In genomic region chr18:456361-456821, GRCh38 we compare ENCODE assay signal across 12 cellular contexts. TPM values are rescaled to one million over a fixed set of nuclear protein-coding genes. Genes with fewer than 3 reads are reported as not detected.
DNase-seq lines count a peak whose midpoint lies in the region; ATAC-seq and TF ChIP-seq lines count a peak whose summit lies in the region.
"Had no signal": no experiment of that assay in that cellular context is flagged by ENCODE, and none has a peak within 500 bp of the region (broad histone marks: within the 10 kb centered on the region; RNA-seq: fewer than 3 reads in every experiment).

No MANE protein-coding gene starts in this region.

- in situ Hi-C loops in transverse colon (cut with MboI; ENCODE audit: low pct_ligation_motif_present in 1 of 4, low pct_unique_long_range_greater_than_20kb in 1 of 4, low sequenced_read_pairs in 3 of 4), result no loop called here

- peak overlapping the region; percentile 61 for H3K27ac Mint-ChIP-seq in neural progenitor cell
- H3K27ac Mint-ChIP-seq in naive thymus-derived CD4-positive, alpha-beta T cell, result no peak overlapping the region
- H3K27ac Mint-ChIP-seq: activated naive CD4-positive, alpha-beta T cell treated with anti-CD3 and anti-CD28 coated beads, Interleukin-2, amount 10 ng/mL, durations not matched to agents 7 days and 5 days had no signal

- peaks cover under 1% of the 10 kb centered on the region for H3K9me3 ChIP-seq in WERI-Rb-1 (ENCODE audit: severe bottlenecking)
- H3K9me3 ChIP-seq in gastroesophageal sphincter, result peaks cover 0 to 10% (median 0%) of the 10 kb centered on the region in 3 donors
- no peaks in the 10 kb centered on the region for H3K9me3 ChIP-seq in neural progenitor cell (ENCODE audit: low read depth)
- H3K9me3 ChIP-seq in transverse colon, result no peaks in the 10 kb centered on the region
- H3K9me3 ChIP-seq in naive thymus-derived CD4-positive, alpha-beta T cell (ENCODE audit: control insufficient read depth in 2 of 3, low read length in 3 of 3), result peaks cover 0 to 11% (median 0%) of the 10 kb centered on the region in 3 experiments
- H3K9me3 ChIP-seq: right lobe of liver, SK-N-SH had no signal

- no peak overlapping the region for H3K4me2 ChIP-seq in neural progenitor cell
- H3K4me2 ChIP-seq: SK-N-SH had no signal

- H3F3A ChIP-seq in neural progenitor cell (ENCODE audit: low read depth), result no peaks in the 10 kb centered on the region

- intact Hi-C loops in transverse colon (cut with DNase I; ENCODE audit: low total_unique reads), result no loop called here
- intact Hi-C loops in naive thymus-derived CD4-positive, alpha-beta T cell (cut with micrococcal nuclease), result no loop called here

- H3K36me3 Mint-ChIP-seq in neural progenitor cell, result peaks cover 6% of the 10 kb centered on the region
- H3K36me3 Mint-ChIP-seq in naive thymus-derived CD4-positive, alpha-beta T cell, result no peaks in the 10 kb centered on the region
- H3K36me3 Mint-ChIP-seq: activated naive CD4-positive, alpha-beta T cell treated with anti-CD3 and anti-CD28 coated beads, Interleukin-2, amount 10 ng/mL, durations not matched to agents 7 days and 5 days had no signal

- no peak overlapping the region for H3K4me3 Mint-ChIP-seq in neural progenitor cell
- no peak overlapping the region for H3K4me3 Mint-ChIP-seq in naive thymus-derived CD4-positive, alpha-beta T cell
- H3K4me3 Mint-ChIP-seq: activated naive CD4-positive, alpha-beta T cell treated with anti-CD3 and anti-CD28 coated beads, Interleukin-2, amount 10 ng/mL, durations not matched to agents 7 days and 5 days had no signal

- POLR2A ChIA-PET in naive thymus-derived CD4-positive, alpha-beta T cell (lab: Charles Lee), result no interaction called here

- ATAC-seq in gastroesophageal sphincter, result peak; percentile 74
- ATAC-seq in naive thymus-derived CD4-positive, alpha-beta T cell, result no peak

- WGBS in gastroesophageal sphincter (ENCODE audit: low coverage in 1 of 2), 2 donors, result 0 to 47% methylated on average over 1 to 14 of the region's 15 CpGs
- 67 to 73% methylated on average over 6 to 15 of the region's 15 CpGs for WGBS in transverse colon (ENCODE audit: low coverage in 1 of 2), 2 donors

- H2AFZ ChIP-seq in neural progenitor cell (replicated peaks), result peak overlapping the region; percentile 30

- no peaks in the 10 kb centered on the region for H4K20me1 ChIP-seq in neural progenitor cell (ENCODE audit: low read depth)

- peaks cover 24% of the 10 kb centered on the region for H3K4me1 Mint-ChIP-seq in neural progenitor cell
- no peaks in the 10 kb centered on the region for H3K4me1 Mint-ChIP-seq in naive thymus-derived CD4-positive, alpha-beta T cell
- H3K4me1 Mint-ChIP-seq: activated naive CD4-positive, alpha-beta T cell treated with anti-CD3 and anti-CD28 coated beads, Interleukin-2, amount 10 ng/mL, durations not matched to agents 7 days and 5 days had no signal

- CTCF ChIA-PET in naive thymus-derived CD4-positive, alpha-beta T cell (lab: Charles Lee), result no interaction called here

- TF ChIP-seq EP300 in gastroesophageal sphincter (IDR thresholded peaks at IDR 0.05) (no peak), transverse colon (IDR thresholded peaks at IDR 0.05; ENCODE audit: low read depth) (no peak)

- no peak overlapping the region for H3K9ac ChIP-seq in neural progenitor cell
- H3K9ac ChIP-seq: SK-N-SH had no signal

- H3K79me2 ChIP-seq in neural progenitor cell (ENCODE audit: low read depth), result no peaks in the 10 kb centered on the region

- peaks cover 12% of the 10 kb centered on the region for H3K9me3 Mint-ChIP-seq in neural progenitor cell
- H3K9me3 Mint-ChIP-seq in naive thymus-derived CD4-positive, alpha-beta T cell, result peaks cover 0 to 29% (median 16%) of the 10 kb centered on the region in 11 donors
- H3K9me3 Mint-ChIP-seq: activated naive CD4-positive, alpha-beta T cell treated with anti-CD3 and anti-CD28 coated beads, Interleukin-2, amount 10 ng/mL, durations not matched to agents 7 days and 5 days had no signal

- peak overlapping the region; percentile 46; the same call in 1 of the 2 replicates for H3K27ac ChIP-seq in WERI-Rb-1
- peak overlapping the region; percentile 76 to 89 (median 82) for H3K27ac ChIP-seq in gastroesophageal sphincter
- H3K27ac ChIP-seq in neural progenitor cell, result no peak overlapping the region
- peak overlapping the region; percentile 69 to 88 (median 73) for H3K27ac ChIP-seq in transverse colon
- no peak overlapping the region for H3K27ac ChIP-seq in naive thymus-derived CD4-positive, alpha-beta T cell (ENCODE audit: low read depth, low read length)
- H3K27ac ChIP-seq: right lobe of liver had no signal

- no peak for TF ChIP-seq CTCF in WERI-Rb-1 (IDR thresholded peaks at IDR 0.05; ENCODE audit: low read depth, low read length)
- peak in 1 of 4 experiments; percentile 16 for TF ChIP-seq CTCF in gastroesophageal sphincter (IDR thresholded peaks at IDR 0.05)
- TF ChIP-seq CTCF in neural progenitor cell (IDR thresholded peaks at IDR 0.05), result no peak
- TF ChIP-seq CTCF in transverse colon (IDR thresholded peaks at IDR 0.05), result no peak

- H3K27me3 Mint-ChIP-seq in neural progenitor cell (ENCODE audit: insufficient read depth, low read depth), result no peaks in the 10 kb centered on the region
- peaks cover 0 to 33% (median 21%) of the 10 kb centered on the region in 5 donors for H3K27me3 Mint-ChIP-seq in naive thymus-derived CD4-positive, alpha-beta T cell
- H3K27me3 Mint-ChIP-seq: activated naive CD4-positive, alpha-beta T cell treated with anti-CD3 and anti-CD28 coated beads, Interleukin-2, amount 10 ng/mL, durations not matched to agents 7 days and 5 days had no signal

- H3K27me3 ChIP-seq in WERI-Rb-1 (ENCODE audit: insufficient read depth, low read depth, severe bottlenecking), result no peaks in the 10 kb centered on the region
- H3K27me3 ChIP-seq in gastroesophageal sphincter, result no peaks in the 10 kb centered on the region
- no peaks in the 10 kb centered on the region for H3K27me3 ChIP-seq in neural progenitor cell
- H3K27me3 ChIP-seq in transverse colon, result no peaks in the 10 kb centered on the region
- no peaks in the 10 kb centered on the region for H3K27me3 ChIP-seq in naive thymus-derived CD4-positive, alpha-beta T cell (ENCODE audit: control insufficient read depth in 2 of 2, insufficient read depth in 2 of 2, low read length in 2 of 2)
- H3K27me3 ChIP-seq: right lobe of liver had no signal

- TF ChIP-seq POLR2A in gastroesophageal sphincter (IDR thresholded peaks at IDR 0.05) (no peak), transverse colon (IDR thresholded peaks at IDR 0.05) (no peak)

- DNase-seq in WERI-Rb-1, result no peak
- no peak for DNase-seq in neural progenitor cell (ENCODE audit: low spot score)
- DNase-seq in transverse colon, result peak; percentile 30
- no peak for DNase-seq in HPDE6-E6E7 (ENCODE audit: extremely low spot score)
- DNase-seq in NCI-H1092 treated with DMSO at 0.1 percent for 48 hours (lab: John Stamatoyannopoulos, UW), result no peak
- DNase-seq in naive thymus-derived CD4-positive, alpha-beta T cell, result no peak
- no peak for DNase-seq in NCI-H2171 (lab: John Stamatoyannopoulos, UW)
- DNase-seq: activated CD4-positive, alpha-beta T cell treated with anti-CD3 and anti-CD28 coated beads for 4 hours; activated naive CD4-positive, alpha-beta T cell treated with anti-CD3 and anti-CD28 coated beads, Interleukin-2, amount 10 ng/mL, durations not matched to agents 7 days and 5 days; right lobe of liver had no signal

- peaks cover 7 to 50% (median 11%) of the 10 kb centered on the region in 3 donors for H3K4me1 ChIP-seq in gastroesophageal sphincter
- peaks cover 12% of the 10 kb centered on the region for H3K4me1 ChIP-seq in neural progenitor cell
- peaks cover 6 to 17% (median 8%) of the 10 kb centered on the region in 4 donors for H3K4me1 ChIP-seq in transverse colon
- no peaks in the 10 kb centered on the region for H3K4me1 ChIP-seq in naive thymus-derived CD4-positive, alpha-beta T cell (ENCODE audit: control insufficient read depth in 2 of 2, insufficient read depth in 2 of 2, low read length in 2 of 2)
- H3K4me1 ChIP-seq: right lobe of liver had no signal

- H3K4me3 ChIP-seq in WERI-Rb-1 (ENCODE audit: low read depth, low read length) (no peak overlapping the region), gastroesophageal sphincter (peak overlapping the region; percentile 22 to 42), neural progenitor cell (no peak overlapping the region), transverse colon (peak overlapping the region in 1 of 4 donors; percentile 2)
- no peak overlapping the region for H3K4me3 ChIP-seq in naive thymus-derived CD4-positive, alpha-beta T cell (ENCODE audit: low read length)
- H3K4me3 ChIP-seq: right lobe of liver had no signal

- no peaks in the 10 kb centered on the region for H3K36me3 ChIP-seq in WERI-Rb-1
- no peaks in the 10 kb centered on the region for H3K36me3 ChIP-seq in gastroesophageal sphincter
- no peaks in the 10 kb centered on the region for H3K36me3 ChIP-seq in neural progenitor cell
- H3K36me3 ChIP-seq in transverse colon, result no peaks in the 10 kb centered on the region
- no peaks in the 10 kb centered on the region for H3K36me3 ChIP-seq in naive thymus-derived CD4-positive, alpha-beta T cell (ENCODE audit: control insufficient read depth in 2 of 3, insufficient read depth in 3 of 3, low read length in 3 of 3)
- H3K36me3 ChIP-seq: right lobe of liver had no signal

RNA-seq across cellular contexts. Expression of gene COLEC12, which starts 44.1 kb away (rescaled TPM):
- total RNA-seq in gastroesophageal sphincter (10 to 100 TPM; 21.2 to 40.1 (median 37.1) TPM), neural progenitor cell (ENCODE audit: low replicate concordance) (2.0 and 2.1 TPM in 2 replicates), transverse colon (1 to 10 TPM; 1.4 to 7.8 (median 2.8) TPM)
- under 1 TPM in 3 of 5 experiments, not detected in 2; 0.12 to 0.35 (median 0.19) TPM for total RNA-seq in naive thymus-derived CD4-positive, alpha-beta T cell
- polyA plus RNA-seq in naive thymus-derived CD4-positive, alpha-beta T cell, result not detected

Comparison
In these comparisons a context has a peak if more than half of its experiments do, and no peak if none do; other contexts are left out.
1. H3K27ac ChIP-seq: peak in WERI-Rb-1 (single experiment), gastroesophageal sphincter (4 of 4) and transverse colon (4 of 4); none in neural progenitor cell (single experiment) and naive thymus-derived CD4-positive, alpha-beta T cell (single experiment).
2. H3K4me3 ChIP-seq: peak in gastroesophageal sphincter (2 of 2); none in WERI-Rb-1 (single experiment), neural progenitor cell (single experiment) and naive thymus-derived CD4-positive, alpha-beta T cell (single experiment).